Comparison of ENCODE assay signal across 1 cellular context in the genomic region with DNA sequence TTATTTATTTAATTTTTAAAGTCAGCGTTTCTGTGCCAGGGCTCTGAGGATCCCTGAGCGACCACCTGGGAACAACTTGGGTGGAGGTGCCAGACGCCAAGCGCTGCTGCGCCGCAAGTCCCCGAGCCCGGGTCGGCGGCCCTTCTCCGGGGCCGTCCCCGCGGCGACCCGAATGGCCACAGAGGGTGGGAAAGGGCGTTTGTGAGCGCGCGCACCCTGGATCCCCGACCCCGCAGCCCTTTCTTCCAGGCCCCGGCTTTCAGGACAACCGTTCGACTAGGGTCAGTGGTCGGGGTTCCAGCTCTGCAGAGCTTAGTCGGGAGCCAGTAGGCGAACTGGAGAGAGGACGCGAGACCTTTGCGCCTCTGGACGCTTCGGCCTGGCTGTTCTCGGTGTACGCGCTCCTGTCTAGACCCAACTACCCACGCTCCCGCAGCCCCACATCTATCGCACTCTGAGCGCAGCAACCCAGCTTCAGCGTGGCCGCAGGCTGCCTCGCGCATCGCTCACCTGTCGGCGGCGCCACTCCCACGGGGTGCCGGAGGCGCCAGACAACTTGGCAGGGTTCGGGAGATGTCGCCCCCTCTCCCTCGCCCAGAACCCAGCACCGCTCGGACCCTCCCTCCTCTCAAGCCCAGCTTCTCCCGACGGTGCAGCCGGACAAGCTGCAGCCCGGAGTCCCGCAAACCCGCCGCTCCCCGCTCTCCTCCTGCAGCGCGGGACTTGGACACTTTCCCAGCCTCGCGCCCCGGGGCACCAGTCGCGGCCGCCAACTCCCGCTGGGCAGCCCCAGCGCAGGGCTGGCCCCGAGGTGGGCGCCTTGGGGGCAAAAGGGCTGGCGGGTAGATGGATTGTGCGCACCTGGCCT.
TF ChIP-seq lines count a peak whose summit lies in the region.

No MANE protein-coding gene starts in this region.

TF ChIP-seq in HEK293, 187 proteins besides CTCF, POLR2A, EP300 and RAD21 (continued from another document):
- TF ChIP-seq, protein P1, sequence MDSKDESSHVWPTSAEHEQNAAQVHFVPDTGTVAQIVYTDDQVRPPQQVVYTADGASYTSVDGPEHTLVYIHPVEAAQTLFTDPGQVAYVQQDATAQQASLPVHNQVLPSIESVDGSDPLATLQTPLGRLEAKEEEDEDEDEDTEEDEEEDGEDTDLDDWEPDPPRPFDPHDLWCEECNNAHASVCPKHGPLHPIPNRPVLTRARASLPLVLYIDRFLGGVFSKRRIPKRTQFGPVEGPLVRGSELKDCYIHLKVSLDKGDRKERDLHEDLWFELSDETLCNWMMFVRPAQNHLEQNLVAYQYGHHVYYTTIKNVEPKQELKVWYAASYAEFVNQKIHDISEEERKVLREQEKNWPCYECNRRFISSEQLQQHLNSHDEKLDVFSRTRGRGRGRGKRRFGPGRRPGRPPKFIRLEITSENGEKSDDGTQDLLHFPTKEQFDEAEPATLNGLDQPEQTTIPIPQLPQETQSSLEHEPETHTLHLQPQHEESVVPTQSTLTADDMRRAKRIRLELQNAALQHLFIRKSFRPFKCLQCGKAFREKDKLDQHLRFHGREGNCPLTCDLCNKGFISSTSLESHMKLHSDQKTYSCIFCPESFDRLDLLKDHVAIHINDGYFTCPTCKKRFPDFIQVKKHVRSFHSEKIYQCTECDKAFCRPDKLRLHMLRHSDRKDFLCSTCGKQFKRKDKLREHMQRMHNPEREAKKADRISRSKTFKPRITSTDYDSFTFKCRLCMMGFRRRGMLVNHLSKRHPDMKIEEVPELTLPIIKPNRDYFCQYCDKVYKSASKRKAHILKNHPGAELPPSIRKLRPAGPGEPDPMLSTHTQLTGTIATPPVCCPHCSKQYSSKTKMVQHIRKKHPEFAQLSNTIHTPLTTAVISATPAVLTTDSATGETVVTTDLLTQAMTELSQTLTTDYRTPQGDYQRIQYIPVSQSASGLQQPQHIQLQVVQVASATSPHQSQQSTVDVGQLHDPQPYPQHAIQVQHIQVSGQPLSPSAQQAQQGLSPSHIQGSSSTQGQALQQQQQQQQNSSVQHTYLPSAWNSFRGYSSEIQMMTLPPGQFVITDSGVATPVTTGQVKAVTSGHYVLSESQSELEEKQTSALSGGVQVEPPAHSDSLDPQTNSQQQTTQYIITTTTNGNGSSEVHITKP (tag by site-specific recombination; IDR thresholded peaks at IDR 0.05): no peak
- TF ChIP-seq ZFHX2 (tag by site-specific recombination; conservative IDR thresholded peaks at IDR 0.05): peak; percentile 57; the same call in 1 of the 2 replicates
- TF ChIP-seq ZNF174 (tag by site-specific recombination; IDR thresholded peaks at IDR 0.05): no peak
- no peak; the same call in none of the 2 replicates for TF ChIP-seq ZNF335 (tag by site-specific recombination; conservative IDR thresholded peaks at IDR 0.05)
- TF ChIP-seq ZNF341 (tag by site-specific recombination; IDR thresholded peaks at IDR 0.05; ENCODE audit: low read depth): peak; percentile 56; the same call in 1 of the 2 replicates
- no peak for TF ChIP-seq ZNF555 (tag by site-specific recombination; conservative IDR thresholded peaks at IDR 0.05)
- no peak for TF ChIP-seq YY1 (tag by site-specific recombination; IDR thresholded peaks at IDR 0.05)
- TF ChIP-seq, protein P2, sequence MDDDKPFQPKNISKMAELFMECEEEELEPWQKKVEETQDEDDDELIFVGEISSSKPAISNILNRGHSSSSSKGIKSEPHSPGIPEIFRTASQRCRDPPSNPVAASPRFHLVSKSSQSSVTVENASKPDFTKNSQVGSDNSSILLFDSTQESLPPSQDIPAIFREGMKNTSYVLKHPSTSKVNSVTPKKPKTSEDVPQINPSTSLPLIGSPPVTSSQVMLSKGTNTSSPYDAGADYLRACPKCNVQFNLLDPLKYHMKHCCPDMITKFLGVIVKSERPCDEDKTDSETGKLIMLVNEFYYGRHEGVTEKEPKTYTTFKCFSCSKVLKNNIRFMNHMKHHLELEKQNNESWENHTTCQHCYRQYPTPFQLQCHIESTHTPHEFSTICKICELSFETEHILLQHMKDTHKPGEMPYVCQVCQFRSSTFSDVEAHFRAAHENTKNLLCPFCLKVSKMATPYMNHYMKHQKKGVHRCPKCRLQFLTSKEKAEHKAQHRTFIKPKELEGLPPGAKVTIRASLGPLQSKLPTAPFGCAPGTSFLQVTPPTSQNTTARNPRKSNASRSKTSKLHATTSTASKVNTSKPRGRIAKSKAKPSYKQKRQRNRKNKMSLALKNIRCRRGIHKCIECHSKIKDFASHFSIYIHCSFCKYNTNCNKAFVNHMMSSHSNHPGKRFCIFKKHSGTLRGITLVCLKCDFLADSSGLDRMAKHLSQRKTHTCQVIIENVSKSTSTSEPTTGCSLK (tag by site-specific recombination; IDR thresholded peaks at IDR 0.05): no peak
- TF ChIP-seq MEIS1 (CRISPR knock-in tag; IDR thresholded peaks at IDR 0.05; ENCODE audit: borderline replicate concordance): no peak
- no peak for TF ChIP-seq KLF16 (tag by site-specific recombination; IDR thresholded peaks at IDR 0.05)
- TF ChIP-seq ZNF2 (tag by site-specific recombination; IDR thresholded peaks at IDR 0.05): 0 out of 2 replicates have a peak, but pooled peaks have one; percentile 27
- no peak for TF ChIP-seq ZNF133 (tag by site-specific recombination; IDR thresholded peaks at IDR 0.05)
- TF ChIP-seq ZBTB8A (tag by site-specific recombination; IDR thresholded peaks at IDR 0.05): peak; percentile 68
- TF ChIP-seq ZXDB (tag by site-specific recombination; IDR thresholded peaks at IDR 0.05): no peak
- TF ChIP-seq, protein P3, sequence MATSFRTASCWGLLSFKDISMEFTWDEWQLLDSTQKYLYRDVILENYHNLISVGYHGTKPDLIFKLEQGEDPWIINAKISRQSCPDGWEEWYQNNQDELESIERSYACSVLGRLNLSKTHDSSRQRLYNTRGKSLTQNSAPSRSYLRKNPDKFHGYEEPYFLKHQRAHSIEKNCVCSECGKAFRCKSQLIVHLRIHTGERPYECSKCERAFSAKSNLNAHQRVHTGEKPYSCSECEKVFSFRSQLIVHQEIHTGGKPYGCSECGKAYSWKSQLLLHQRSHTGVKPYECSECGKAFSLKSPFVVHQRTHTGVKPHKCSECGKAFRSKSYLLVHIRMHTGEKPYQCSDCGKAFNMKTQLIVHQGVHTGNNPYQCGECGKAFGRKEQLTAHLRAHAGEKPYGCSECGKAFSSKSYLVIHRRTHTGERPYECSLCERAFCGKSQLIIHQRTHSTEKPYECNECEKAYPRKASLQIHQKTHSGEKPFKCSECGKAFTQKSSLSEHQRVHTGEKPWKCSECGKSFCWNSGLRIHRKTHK (tag by site-specific recombination; IDR thresholded peaks at IDR 0.05): no peak
- TF ChIP-seq SP7 (tag by site-specific recombination; IDR thresholded peaks at IDR 0.05): peak; percentile 8; the same call in 1 of the 2 replicates
- no peak for TF ChIP-seq GFI1B (tag by site-specific recombination; IDR thresholded peaks at IDR 0.05)
- TF ChIP-seq ZNF23 (tag by site-specific recombination; IDR thresholded peaks at IDR 0.05; ENCODE audit: borderline replicate concordance): no peak
- no peak for TF ChIP-seq ZNF311 (tag by site-specific recombination; IDR thresholded peaks at IDR 0.05; ENCODE audit: borderline replicate concordance)
- no peak for TF ChIP-seq SCRT1 (tag by site-specific recombination; IDR thresholded peaks at IDR 0.05; ENCODE audit: borderline replicate concordance)
- TF ChIP-seq, protein P4, sequence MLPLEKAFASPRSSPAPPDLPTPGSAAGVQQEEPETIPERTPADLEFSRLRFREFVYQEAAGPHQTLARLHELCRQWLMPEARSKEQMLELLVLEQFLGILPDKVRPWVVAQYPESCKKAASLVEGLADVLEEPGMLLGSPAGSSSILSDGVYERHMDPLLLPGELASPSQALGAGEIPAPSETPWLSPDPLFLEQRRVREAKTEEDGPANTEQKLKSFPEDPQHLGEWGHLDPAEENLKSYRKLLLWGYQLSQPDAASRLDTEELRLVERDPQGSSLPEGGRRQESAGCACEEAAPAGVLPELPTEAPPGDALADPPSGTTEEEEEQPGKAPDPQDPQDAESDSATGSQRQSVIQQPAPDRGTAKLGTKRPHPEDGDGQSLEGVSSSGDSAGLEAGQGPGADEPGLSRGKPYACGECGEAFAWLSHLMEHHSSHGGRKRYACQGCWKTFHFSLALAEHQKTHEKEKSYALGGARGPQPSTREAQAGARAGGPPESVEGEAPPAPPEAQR (tag by site-specific recombination; IDR thresholded peaks at IDR 0.05): no peak
